In the genomic region with DNA sequence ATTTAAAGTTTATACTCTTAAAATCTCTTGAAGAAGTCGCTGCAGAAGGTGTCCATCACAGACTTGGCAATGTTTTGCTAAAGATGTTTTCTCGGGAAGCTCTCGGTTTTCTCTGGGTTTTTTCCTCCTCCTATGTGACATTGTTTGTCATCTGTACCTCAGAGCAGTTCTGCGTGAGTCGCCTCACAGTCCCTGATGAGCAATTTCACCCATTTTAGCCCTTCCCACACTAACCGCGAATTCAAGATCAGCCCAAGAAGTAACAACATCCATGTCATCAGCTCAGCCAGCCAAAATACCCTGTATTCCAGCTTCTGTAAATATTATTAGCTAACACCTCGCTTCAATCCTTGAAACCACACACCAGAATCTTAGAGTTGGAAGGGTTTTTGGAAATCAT, we compare ENCODE assay signal across 15 cellular contexts.
DNase-seq lines count a peak whose midpoint lies in the region; ATAC-seq, FAIRE-seq and TF ChIP-seq lines count a peak whose summit lies in the region.
"Had no signal": no experiment of that assay in that cellular context is flagged by ENCODE, and none has a peak within 500 bp of the region (broad histone marks: within the 10 kb centered on the region; RNA-seq: fewer than 3 reads in every experiment).

No MANE protein-coding gene starts in this region.

- H4K20me1 ChIP-seq in HepG2 (ENCODE audit: insufficient read depth, low read length) (no peaks in the 10 kb centered on the region), OCI-LY7 (ENCODE audit: insufficient read depth, low read length) (no peaks in the 10 kb centered on the region)

- H3K27me3 Mint-ChIP-seq in stimulated activated memory B cell treated with anti-CD40 and anti-IgM and Interleukin-4, amounts not matched to agents 10 μg/mL and 1 μg/mL and 100 μg/mL, for 72 hours = no peaks in the 10 kb centered on the region
- H3K27me3 Mint-ChIP-seq: central memory CD8-positive, alpha-beta T cell had no signal

- no peak for DNase-seq in HepG2 (ENCODE audit: low spot score)
- no peak for DNase-seq in right lobe of liver
- DNase-seq in Right ventricle myocardium superior = no peak
- no peak for DNase-seq in transverse colon
- DNase-seq in OCI-LY7 (ENCODE audit: low spot score) = no peak
- DNase-seq: endodermal cell, mesendoderm, NCI-H1092 treated with DMSO at 0.1 percent for 48 hours, NCI-H2171 treated with DMSO at 0.1 percent for 48 hours had no signal

- TF ChIP-seq POLR2A in HepG2 (IDR thresholded peaks at IDR 0.05; ENCODE audit: insufficient read depth in 1 of 2, low read depth in 2 of 2, low read length in 2 of 2) = no peak
- no peak for TF ChIP-seq POLR2A in right lobe of liver (IDR thresholded peaks at IDR 0.05)
- no peak for TF ChIP-seq POLR2A in transverse colon (IDR thresholded peaks at IDR 0.05)

- H3K36me3 Mint-ChIP-seq in stimulated activated memory B cell treated with anti-CD40 and anti-IgM and Interleukin-4, amounts not matched to agents 10 μg/mL and 1 μg/mL and 100 μg/mL, for 72 hours = peaks cover 21% of the 10 kb centered on the region

- H3K4me1 ChIP-seq in HepG2 (ENCODE audit: insufficient read depth, low read length) = peaks cover 26% of the 10 kb centered on the region
- H3K4me1 ChIP-seq in right lobe of liver = peaks cover 0 to 9% (median 0%) of the 10 kb centered on the region in 4 donors
- H3K4me1 ChIP-seq in transverse colon = no peaks in the 10 kb centered on the region
- no peaks in the 10 kb centered on the region for H3K4me1 ChIP-seq in OCI-LY7 (ENCODE audit: insufficient read depth, low read length, poor library complexity, severe bottlenecking)

- no peak overlapping the region for H3K4me3 Mint-ChIP-seq in stimulated activated memory B cell treated with anti-CD40 and anti-IgM and Interleukin-4, amounts not matched to agents 10 μg/mL and 1 μg/mL and 100 μg/mL, for 72 hours
- H3K4me3 Mint-ChIP-seq: central memory CD8-positive, alpha-beta T cell; endodermal cell; neural crest cell had no signal

- BruUV-seq in HepG2 (replicated peaks; lab: Mats Ljungman, UMichigan) = no TSS peak
- no TSS peak for BruUV-seq in OCI-LY7 (replicated peaks; lab: Mats Ljungman, UMichigan)

- peak overlapping the region in 1 of 3 experiments; percentile 25; a peak in 1 of 6 replicates for H3K4me3 ChIP-seq in HepG2 (replicated peaks in 1 of 3; ENCODE audit: insufficient read depth in 1 of 3, low read depth in 2 of 3, low read length in 3 of 3)
- H3K4me3 ChIP-seq in right lobe of liver = no peak overlapping the region
- no peak overlapping the region for H3K4me3 ChIP-seq in transverse colon
- no peak overlapping the region for H3K4me3 ChIP-seq in OCI-LY7 (ENCODE audit: low read depth, low read length, poor library complexity, severe bottlenecking)

- TF ChIP-seq CTCF in HepG2 (CRISPR knock-in tag; IDR thresholded peaks at IDR 0.05) = no peak
- TF ChIP-seq CTCF in right lobe of liver (IDR thresholded peaks at IDR 0.05) = no peak
- no peak for TF ChIP-seq CTCF in transverse colon (IDR thresholded peaks at IDR 0.05)
- no peak for TF ChIP-seq CTCF in OCI-LY7 (conservative IDR thresholded peaks at IDR 0.05; ENCODE audit: low read length)

- ATAC-seq in HepG2 (peak; percentile 54), right lobe of liver (no peak), HG02623 (IDR thresholded peaks at IDR 0.05; ENCODE audit: unreplicated experiment) (peak; percentile 72), HG03469 (IDR thresholded peaks at IDR 0.05; ENCODE audit: unreplicated experiment) (peak; percentile 75), Right ventricle myocardium superior (ENCODE audit: poor library complexity) (no peak)
- ATAC-seq in stimulated activated memory B cell treated with anti-CD40 and anti-IgM and Interleukin-4, amounts not matched to agents 10 μg/mL and 1 μg/mL and 100 μg/mL, for 72 hours = peak; percentile 89

- no peak overlapping the region for H3K27ac ChIP-seq in HepG2 (ENCODE audit: extremely low read length, insufficient read depth, low read length)
- no peak overlapping the region for H3K27ac ChIP-seq in right lobe of liver
- no peak overlapping the region for H3K27ac ChIP-seq in transverse colon
- no peak overlapping the region for H3K27ac ChIP-seq in OCI-LY7 (ENCODE audit: low read depth, low read length, poor library complexity, severe bottlenecking)

- no peaks in the 10 kb centered on the region for H3K79me2 ChIP-seq in HepG2 (ENCODE audit: insufficient read depth, low read length)
- no peaks in the 10 kb centered on the region for H3K79me2 ChIP-seq in OCI-LY7 (ENCODE audit: insufficient read depth, low read depth, low read length)

- H3K4me2 ChIP-seq in HepG2 (ENCODE audit: low read depth, low read length) (peak overlapping the region; percentile 37; the same call in 1 of the 2 replicates), OCI-LY7 (ENCODE audit: low read length) (no peak overlapping the region)

- H3K9me3 Mint-ChIP-seq in stimulated activated memory B cell treated with anti-CD40 and anti-IgM and Interleukin-4, amounts not matched to agents 10 μg/mL and 1 μg/mL and 100 μg/mL, for 72 hours = peaks cover 7% of the 10 kb centered on the region
- H3K9me3 Mint-ChIP-seq: activated T-helper 2 cell treated with anti-CD3 and anti-CD28 coated beads, Interferon-gamma antibody, Interleukin-2, Interleukin-4, amounts not matched to agents 10 μg/mL and 5 μg/mL and 100 μg/mL, durations not matched to agents 14 hours and 24 hours and 36 hours had no signal

- POLR2A ChIA-PET in HepG2 (lab: Yijun Ruan, JAX) (no interaction called here), OCI-LY7 (lab: Charles Lee) (no interaction called here)

- H2AFZ ChIP-seq in HepG2 (ENCODE audit: low read length) = no peak overlapping the region
- no peak overlapping the region for H2AFZ ChIP-seq in OCI-LY7 (ENCODE audit: low read length)

- in situ Hi-C loops in HepG2 (cut with HindIII; ENCODE audit: extremely low pct_ligation_motif_present, low pct_unique_long_range_greater_than_20kb) (no loop called here), transverse colon (cut with MboI; ENCODE audit: low pct_ligation_motif_present in 1 of 4, low pct_unique_long_range_greater_than_20kb in 1 of 4, low sequenced_read_pairs in 3 of 4) (no loop called here)

- no peaks in the 10 kb centered on the region for H3K9me2 ChIP-seq in OCI-LY7 (ENCODE audit: insufficient read depth, low read length)

- FAIRE-seq in HepG2 (lab: Jason Lieb, UNC) = no peak

- 21% methylated on average over 8 of the region's 8 CpGs for WGBS in HepG2 (ENCODE audit: low lambda C conversion rate)
- 69% methylated on average over 7 of the region's 8 CpGs for WGBS in right lobe of liver (ENCODE audit: insufficient coverage, low coverage, low lambda C conversion rate, missing lambda C conversion rate)
- 79 to 90% methylated on average over 7 to 8 of the region's 8 CpGs for WGBS in transverse colon (ENCODE audit: low coverage in 1 of 2), 2 donors

- H3K4me1 Mint-ChIP-seq in stimulated activated memory B cell treated with anti-CD40 and anti-IgM and Interleukin-4, amounts not matched to agents 10 μg/mL and 1 μg/mL and 100 μg/mL, for 72 hours = peaks cover 39% of the 10 kb centered on the region
- H3K4me1 Mint-ChIP-seq: central memory CD8-positive, alpha-beta T cell; neural crest cell had no signal

- CTCF ChIA-PET in HepG2 (lab: Yijun Ruan, JAX; ENCODE audit: low intra/inter-chr PET ratio, low total read pairs) (no interaction called here), OCI-LY7 (lab: Charles Lee; ENCODE audit: unreplicated experiment) (no interaction called here)

- no peak overlapping the region for H3K9ac ChIP-seq in HepG2 (ENCODE audit: insufficient read depth, low read depth, low read length)

- H3K27ac Mint-ChIP-seq in stimulated activated memory B cell treated with anti-CD40 and anti-IgM and Interleukin-4, amounts not matched to agents 10 μg/mL and 1 μg/mL and 100 μg/mL, for 72 hours = peak overlapping the region; percentile 52
- H3K27ac Mint-ChIP-seq: activated T-helper 2 cell treated with anti-CD3 and anti-CD28 coated beads, Interferon-gamma antibody, Interleukin-2, Interleukin-4, amounts not matched to agents 10 μg/mL and 5 μg/mL and 100 μg/mL, durations not matched to agents 14 hours and 24 hours and 36 hours; endodermal cell had no signal

- H3K36me3 ChIP-seq in HepG2 (replicated peaks in 1 of 2; ENCODE audit: control insufficient read depth in 1 of 2, insufficient read depth in 2 of 2, low read length in 2 of 2) (no peaks in the 10 kb centered on the region), right lobe of liver (no peaks in the 10 kb centered on the region), transverse colon (no peaks in the 10 kb centered on the region), OCI-LY7 (ENCODE audit: insufficient read depth, low read length) (no peaks in the 10 kb centered on the region)

- TF ChIP-seq EP300 in HepG2 (IDR thresholded peaks at IDR 0.05; ENCODE audit: low read depth in 2 of 2, low read length in 2 of 2) (no peak), HepG2 (CRISPR knock-in tag; IDR thresholded peaks at IDR 0.05; ENCODE audit: borderline replicate concordance) (no peak), transverse colon (IDR thresholded peaks at IDR 0.05; ENCODE audit: low read depth) (no peak)

- intact Hi-C loops in HepG2 (cut with micrococcal nuclease; ENCODE audit: unreplicated experiment) (no loop called here), right lobe of liver (cut with DNase I) (no loop called here), Right ventricle myocardium superior (cut with DNase I) (no loop called here), transverse colon (cut with DNase I; ENCODE audit: low total_unique reads) (no loop called here), OCI-LY7 (cut with micrococcal nuclease; ENCODE audit: unreplicated experiment) (no loop called here)

- H3K9me3 ChIP-seq in HepG2 (ENCODE audit: low read length) (no peaks in the 10 kb centered on the region), right lobe of liver (no peaks in the 10 kb centered on the region), transverse colon (peaks cover 5 to 7% of the 10 kb centered on the region in 2 donors), OCI-LY7 (ENCODE audit: low read length) (no peaks in the 10 kb centered on the region)

- TF ChIP-seq RAD21 in HepG2 (CRISPR knock-in tag; IDR thresholded peaks at IDR 0.05) = no peak

- no peaks in the 10 kb centered on the region for H3K27me3 ChIP-seq in HepG2 (ENCODE audit: control insufficient read depth in 1 of 2, insufficient read depth in 2 of 2, low read length in 2 of 2)
- no peaks in the 10 kb centered on the region for H3K27me3 ChIP-seq in right lobe of liver
- no peaks in the 10 kb centered on the region for H3K27me3 ChIP-seq in transverse colon

TF ChIP-seq in HepG2, 621 proteins besides CTCF, POLR2A, EP300 and RAD21 (continues in another document):
- TF ChIP-seq ZFAT (CRISPR knock-in tag; conservative IDR thresholded peaks at IDR 0.05) (no peak), CHCHD3 (CRISPR knock-in tag; IDR thresholded peaks at IDR 0.05) (no peak), NFKB2 (CRISPR knock-in tag; IDR thresholded peaks at IDR 0.05; ENCODE audit: borderline replicate concordance) (no peak), ZNF296 (CRISPR knock-in tag; conservative IDR thresholded peaks at IDR 0.05) (no peak), ZNF598 (CRISPR knock-in tag; IDR thresholded peaks at IDR 0.05; ENCODE audit: borderline replicate concordance) (no peak), ONECUT2 (CRISPR knock-in tag; IDR thresholded peaks at IDR 0.05) (no peak), MXI1 (IDR thresholded peaks at IDR 0.05; ENCODE audit: borderline replicate concordance, low read depth, low read length) (no peak)

Comparison
In these comparisons a context has a peak if more than half of its experiments do, and no peak if none do; other contexts are left out.
1. ATAC-seq: peak in HepG2 (single experiment), HG02623 (single experiment), HG03469 (single experiment) and stimulated activated memory B cell treated with anti-CD40 and anti-IgM and Interleukin-4, amounts not matched to agents 10 μg/mL and 1 μg/mL and 100 μg/mL, for 72 hours (single experiment); none in right lobe of liver (0 of 4) and Right ventricle myocardium superior (single experiment).